ENCODE assay signal across 9 cellular contexts in genomic region chr5:369151-369939, GRCh38. TPM values are rescaled to one million over a fixed set of nuclear protein-coding genes. Genes with fewer than 3 reads are reported as not detected.
DNase-seq lines count a peak whose midpoint lies in the region; ATAC-seq and TF ChIP-seq lines count a peak whose summit lies in the region.
"Had no signal": no experiment of that assay in that cellular context is flagged by ENCODE, and none has a peak within 500 bp of the region (broad histone marks: within the 10 kb centered on the region; RNA-seq: fewer than 3 reads in every experiment).

No MANE protein-coding gene starts in this region.

- peak overlapping the region; percentile 43; the same call in 1 of the 2 replicates for H2AFZ ChIP-seq in KMS-11 (ENCODE audit: low read depth)

- H3K9me3 ChIP-seq in esophagus muscularis mucosa = peaks cover 0 to 9% (median 2%) of the 10 kb centered on the region in 4 donors
- H3K9me3 ChIP-seq in upper lobe of left lung = peaks cover 0 to 8% (median 2%) of the 10 kb centered on the region in 4 donors

- peaks cover 10% of the 10 kb centered on the region for H3K27me3 Mint-ChIP-seq in activated naive CD4-positive, alpha-beta T cell treated with anti-CD3 and anti-CD28 coated beads for 36 hours (ENCODE audit: low read depth)

- peaks cover 2% of the 10 kb centered on the region for H3K9me3 Mint-ChIP-seq in activated naive CD4-positive, alpha-beta T cell treated with anti-CD3 and anti-CD28 coated beads for 36 hours

- intact Hi-C loops in activated naive CD4-positive, alpha-beta T cell treated with anti-CD3 and anti-CD28 coated beads for 36 hours (cut with micrococcal nuclease) = no loop called here
- intact Hi-C loops in esophagus muscularis mucosa (cut with DNase I) = no loop called here

- no peak for ATAC-seq in upper lobe of left lung (ENCODE audit: low FRiP score in 2 of 2)

- CTCF ChIA-PET in activated naive CD4-positive, alpha-beta T cell treated with anti-CD3 and anti-CD28 coated beads for 36 hours (lab: Charles Lee) = no interaction called here

- no peaks in the 10 kb centered on the region for H3K27me3 ChIP-seq in KMS-11 (ENCODE audit: insufficient read depth, low read depth)
- H3K27me3 ChIP-seq in esophagus muscularis mucosa = peaks cover 0 to 17% (median 2%) of the 10 kb centered on the region in 4 donors
- no peaks in the 10 kb centered on the region for H3K27me3 ChIP-seq in upper lobe of left lung

- no peaks in the 10 kb centered on the region for H4K20me1 ChIP-seq in KMS-11 (ENCODE audit: insufficient read depth)

- H3K36me3 ChIP-seq in KMS-11 (ENCODE audit: insufficient read depth) (no peaks in the 10 kb centered on the region; the same call in 1 of the 2 replicates), esophagus muscularis mucosa (no peaks in the 10 kb centered on the region), upper lobe of left lung (no peaks in the 10 kb centered on the region)
- H3K36me3 ChIP-seq: heart left ventricle had no signal

- peak; percentile 2 for DNase-seq in activated naive CD4-positive, alpha-beta T cell treated with anti-CD3 and anti-CD28 coated beads for 36 hours
- DNase-seq in activated naive CD4-positive, alpha-beta T cell treated with anti-CD3 and anti-CD28 coated beads, Interleukin-2, amount 50 U/mL, for 16 hours = no peak
- DNase-seq in esophagus muscularis mucosa (ENCODE audit: extremely low spot score) = peak; percentile 91
- DNase-seq in upper lobe of left lung = peak; percentile 19 to 71
- DNase-seq in cortex of kidney (lab: John Stamatoyannopoulos, UW) = no peak
- no peak for DNase-seq in OCI-M2 (lab: John Stamatoyannopoulos, UW; ENCODE audit: unreplicated experiment)
- no peak for DNase-seq in NCI-H2196 (lab: John Stamatoyannopoulos, UW; ENCODE audit: unreplicated experiment)

- peak overlapping the region; percentile 53 for H3K4me2 ChIP-seq in KMS-11

- H3K9ac ChIP-seq in KMS-11 = no peak overlapping the region; the same call in 1 of the 2 replicates

- TF ChIP-seq EP300 in esophagus muscularis mucosa (IDR thresholded peaks at IDR 0.05) (no peak), upper lobe of left lung (IDR thresholded peaks at IDR 0.05) (no peak)

- no peak overlapping the region for H3K27ac Mint-ChIP-seq in activated naive CD4-positive, alpha-beta T cell treated with anti-CD3 and anti-CD28 coated beads for 36 hours

- H3K4me3 ChIP-seq in KMS-11 (IDR thresholded peaks at IDR 0.05; ENCODE audit: insufficient read depth, low read depth, low read length) (no peak overlapping the region), esophagus muscularis mucosa (no peak overlapping the region), upper lobe of left lung (no peak overlapping the region)
- H3K4me3 ChIP-seq: heart left ventricle had no signal

- 77% methylated on average over 17 of the region's 17 CpGs for WGBS in esophagus muscularis mucosa
- 61% methylated on average over 17 of the region's 17 CpGs for WGBS in upper lobe of left lung, 2 donors

- no peak overlapping the region for H3K4me3 Mint-ChIP-seq in activated naive CD4-positive, alpha-beta T cell treated with anti-CD3 and anti-CD28 coated beads for 36 hours

- TF ChIP-seq POLR2A in esophagus muscularis mucosa (IDR thresholded peaks at IDR 0.05; ENCODE audit: low read depth) = no peak
- no peak for TF ChIP-seq POLR2A in upper lobe of left lung (IDR thresholded peaks at IDR 0.05)

- H3K4me1 ChIP-seq in KMS-11 (ENCODE audit: low read depth, poor library complexity, severe bottlenecking) (peaks cover 64% of the 10 kb centered on the region), esophagus muscularis mucosa (peaks cover 5 to 23% (median 14%) of the 10 kb centered on the region in 4 donors), upper lobe of left lung (peaks cover 8 to 43% (median 18%) of the 10 kb centered on the region in 4 donors)

- H3K4me1 Mint-ChIP-seq in activated naive CD4-positive, alpha-beta T cell treated with anti-CD3 and anti-CD28 coated beads for 36 hours (ENCODE audit: low read depth) = peaks cover 33% of the 10 kb centered on the region

- no peaks in the 10 kb centered on the region for H3K36me3 Mint-ChIP-seq in activated naive CD4-positive, alpha-beta T cell treated with anti-CD3 and anti-CD28 coated beads for 36 hours (ENCODE audit: low read depth)

- H3K27ac ChIP-seq in KMS-11 (peak overlapping the region; percentile 39; the same call in 1 of the 2 replicates), esophagus muscularis mucosa (replicated peaks in 1 of 4) (no peak overlapping the region), upper lobe of left lung (no peak overlapping the region)

- 0 out of 2 replicates have a peak, but pooled peaks cover 4% of the 10 kb centered on the region for H3K79me2 ChIP-seq in KMS-11 (ENCODE audit: insufficient read depth, low read depth)

- TF ChIP-seq CTCF in KMS-11 (conservative IDR thresholded peaks at IDR 0.05; ENCODE audit: low read depth, low read length) = no peak
- no peak for TF ChIP-seq CTCF in esophagus muscularis mucosa (IDR thresholded peaks at IDR 0.05)
- TF ChIP-seq CTCF in upper lobe of left lung (IDR thresholded peaks at IDR 0.05) = no peak

RNA-seq across cellular contexts. Expression of gene AHRR, which starts 47.8 kb away (rescaled TPM):
- 1 to 10 TPM; 4.1 to 5.5 TPM for total RNA-seq in activated naive CD4-positive, alpha-beta T cell treated with anti-CD3 and anti-CD28 coated beads for 36 hours
- 1 to 10 TPM in 2 of 4 donors, under 1 TPM in 2; 0.33 to 5.5 (median 0.86) TPM for total RNA-seq in esophagus muscularis mucosa
- 1 to 10 TPM; 1.3 to 8.6 (median 4.4) TPM for total RNA-seq in upper lobe of left lung

Comparison
In these comparisons a context has a peak if more than half of its experiments do, and no peak if none do; other contexts are left out.
1. DNase-seq: peak in activated naive CD4-positive, alpha-beta T cell treated with anti-CD3 and anti-CD28 coated beads for 36 hours (single experiment), esophagus muscularis mucosa (single experiment) and upper lobe of left lung (2 of 2); none in activated naive CD4-positive, alpha-beta T cell treated with anti-CD3 and anti-CD28 coated beads, Interleukin-2, amount 50 U/mL, for 16 hours (single experiment), cortex of kidney (single experiment), OCI-M2 (single experiment) and NCI-H2196 (single experiment).